Comparison of ENCODE assay signal across 9 cellular contexts in the genomic region with DNA sequence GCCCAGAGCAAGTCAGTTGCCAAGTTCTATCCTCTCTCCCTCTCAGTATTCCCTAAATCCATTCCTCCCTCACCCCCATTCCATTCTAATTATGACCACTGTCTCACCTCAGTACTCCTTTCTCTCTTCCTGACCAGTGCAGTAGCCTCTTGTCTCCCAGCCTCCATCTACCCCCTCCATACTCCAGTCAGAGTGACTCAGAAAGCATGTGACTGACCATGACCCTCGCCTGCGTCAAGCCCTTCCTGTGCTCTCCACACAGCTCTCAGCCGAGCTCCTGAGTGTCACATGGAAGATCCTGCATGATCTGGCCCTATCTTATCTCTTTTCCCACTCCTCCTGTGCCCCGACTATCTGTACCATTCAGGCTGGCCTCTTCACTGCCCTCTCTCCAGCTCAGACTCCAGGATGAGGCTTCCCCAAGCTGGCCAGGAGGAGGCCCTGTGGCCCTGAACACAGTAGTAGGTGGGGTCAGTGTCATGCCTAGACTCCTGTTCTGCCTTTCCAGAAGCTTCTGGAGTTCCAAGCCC. TPM values are rescaled to one million over a fixed set of nuclear protein-coding genes. Genes with fewer than 3 reads are reported as not detected.
DNase-seq lines count a peak whose midpoint lies in the region; ATAC-seq and TF ChIP-seq lines count a peak whose summit lies in the region.
"Had no signal": no experiment of that assay in that cellular context is flagged by ENCODE, and none has a peak within 500 bp of the region (broad histone marks: within the 10 kb centered on the region; RNA-seq: fewer than 3 reads in every experiment).

No MANE protein-coding gene starts in this region.

- TF ChIP-seq POLR2A in prostate gland (IDR thresholded peaks at IDR 0.05) = no peak

- intact Hi-C loops in prostate gland (cut with DNase I) = no loop called here

- TF ChIP-seq CTCF in prostate gland (IDR thresholded peaks at IDR 0.05) = no peak

- peak; percentile 14 for DNase-seq in ELF-1 (ENCODE audit: low read depth, low spot score)
- DNase-seq in SK-MEL-5 (ENCODE audit: low read depth, low spot score) = peak; percentile 100
- peak; percentile 67 for DNase-seq in fibroblast of peridontal ligament (ENCODE audit: extremely low read depth)
- DNase-seq in renal cortical epithelial cell (ENCODE audit: low read depth) = peak; percentile 90
- no peak for DNase-seq in prostate gland (ENCODE audit: low spot score)
- DNase-seq in NCI-H187 (lab: John Stamatoyannopoulos, UW) = no peak

- H3K9me3 ChIP-seq in prostate gland = no peaks in the 10 kb centered on the region
- H3K9me3 ChIP-seq: spleen had no signal

- 74% methylated on average over 4 of the region's 4 CpGs for WGBS in prostate gland

- H3K27ac ChIP-seq in prostate gland = no peak overlapping the region
- H3K27ac ChIP-seq: spleen had no signal

- H3K4me3 ChIP-seq in prostate gland = no peak overlapping the region
- H3K4me3 ChIP-seq: spleen had no signal

- ATAC-seq in GM18511 (IDR thresholded peaks at IDR 0.05; ENCODE audit: unreplicated experiment) = no peak
- ATAC-seq in HG02678 (IDR thresholded peaks at IDR 0.05; ENCODE audit: unreplicated experiment) = no peak

- H3K27me3 ChIP-seq in prostate gland (replicated peaks; ENCODE audit: insufficient read depth) = no peaks in the 10 kb centered on the region
- H3K27me3 ChIP-seq: spleen had no signal

- no peaks in the 10 kb centered on the region for H3K36me3 ChIP-seq in prostate gland
- H3K36me3 ChIP-seq: spleen had no signal

- H3K4me1 ChIP-seq in prostate gland (replicated peaks) = no peaks in the 10 kb centered on the region

- in situ Hi-C loops in SK-MEL-5 (cut with HindIII; ENCODE audit: low pct_unique_long_range_greater_than_20kb, low sequenced_read_pairs) = no loop called here

RNA-seq across cellular contexts. Expression of gene NEU3, which starts 42.6 kb away (rescaled TPM):
- total RNA-seq in SK-MEL-5 (2014; rRNA removed; shearing (Covaris generic)) = 46.8 and 50.8 TPM in 2 replicates
- 26.0 and 33.6 TPM in 2 replicates for polyA plus RNA-seq in SK-MEL-5 (2015; cell fraction: cytosol; rRNA removed)
- polyA plus RNA-seq in SK-MEL-5 (2015; cell fraction: nucleus; rRNA removed) = 83.0 and 87.9 TPM in 2 replicates
- total RNA-seq in renal cortical epithelial cell = 9.9 and 18.4 TPM in 2 replicates
- total RNA-seq in prostate gland = 10 to 100 TPM; 19.4 to 26.2 TPM

Comparison
In these comparisons a context has a peak if more than half of its experiments do, and no peak if none do; other contexts are left out.
1. DNase-seq: peak in ELF-1 (single experiment), SK-MEL-5 (single experiment), fibroblast of peridontal ligament (single experiment) and renal cortical epithelial cell (single experiment); none in prostate gland (single experiment) and NCI-H187 (0 of 2).